Comparison of ENCODE assay signal across 8 cellular contexts in the genomic region with DNA sequence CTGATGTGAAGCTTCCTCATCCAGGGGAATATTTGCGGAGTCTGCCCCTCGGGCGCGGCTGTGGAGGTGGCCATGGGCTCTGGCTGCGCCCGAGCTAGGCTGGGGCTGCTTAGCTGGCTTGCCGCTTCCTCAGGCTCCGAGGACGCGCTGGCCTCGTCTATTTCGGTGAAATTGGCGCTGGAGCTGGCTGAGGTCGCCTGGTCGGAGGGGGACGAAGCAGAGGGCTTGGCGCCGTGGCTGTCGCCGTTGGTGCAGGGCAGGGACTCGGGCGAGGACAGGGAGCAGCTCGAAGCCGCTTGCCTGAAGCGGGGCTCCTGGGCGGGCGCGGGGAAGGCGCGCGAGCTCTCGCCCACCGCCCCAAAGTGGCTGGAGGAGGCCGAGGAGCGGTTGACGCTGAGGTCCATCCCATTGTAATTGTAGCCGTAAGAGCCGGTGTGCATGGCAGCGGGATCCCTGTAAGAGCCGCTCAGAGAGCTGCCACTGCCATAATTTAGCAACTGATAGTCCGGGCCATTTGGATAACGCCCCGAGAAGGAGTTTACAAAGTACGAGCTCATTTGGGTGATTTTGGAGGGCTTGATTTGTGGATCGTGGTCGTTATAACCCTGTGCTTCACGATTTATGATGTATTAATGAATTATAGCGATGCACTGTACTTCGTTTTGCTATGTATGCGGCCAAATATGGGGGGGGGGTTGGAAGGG. TPM values are rescaled to one million over a fixed set of nuclear protein-coding genes. Genes with fewer than 3 reads are reported as not detected.
DNase-seq lines count a peak whose midpoint lies in the region; ATAC-seq and TF ChIP-seq lines count a peak whose summit lies in the region.

A gene (minus strand): TSS at position 654 of the 704 bp plus-strand sequence. CDS start 97 bp downstream, at position 557.

- CTCF ChIA-PET in T-cell (lab: Charles Lee): interaction anchor here (0.5 to 3.1 kb wide), 44 partner anchors 12 to 568 kb away, joined by 3 to 63 read pairs (median 4); a partner anchor contains a TSS

- POLR2A ChIA-PET in T-cell (lab: Charles Lee): interaction anchor here (0.6 to 1.6 kb wide), 5 partner anchors 241 to 1753 kb away, joined by 3 to 5 read pairs (median 3); no protein-coding TSS in a partner anchor

- no peak within 1 kb of the TSS for H3K27ac Mint-ChIP-seq in T-cell
- no peak within 1 kb of the TSS for H3K27ac Mint-ChIP-seq in stimulated activated memory B cell treated with anti-CD40 and anti-IgM and Interleukin-4, amounts not matched to agents 10 μg/mL and 1 μg/mL and 100 μg/mL, for 72 hours

- DNase-seq in NCI-H510A (lab: John Stamatoyannopoulos, UW): peak; percentile 57
- no peak for DNase-seq in NCI-H510A treated with DMSO at 0.1 percent for 48 hours (lab: John Stamatoyannopoulos, UW)
- peak in 1 of 34 experiments; percentile 32 for DNase-seq in T-cell
- no peak for DNase-seq in left ventricle myocardium inferior
- DNase-seq in SW 1271 (lab: John Stamatoyannopoulos, UW): no peak
- no peak for DNase-seq in hippocampal formation (lab: John Stamatoyannopoulos, UW)

- H3K4me3 Mint-ChIP-seq in T-cell: peak within 1 kb of the TSS; percentile 70 to 82 (median 76)
- H3K4me3 Mint-ChIP-seq in stimulated activated memory B cell treated with anti-CD40 and anti-IgM and Interleukin-4, amounts not matched to agents 10 μg/mL and 1 μg/mL and 100 μg/mL, for 72 hours: peak within 1 kb of the TSS; percentile 35

- intact Hi-C loops in left ventricle myocardium inferior (cut with micrococcal nuclease): no loop called here

- peak in 3 of 4 experiments; percentile 21 to 37 (median 31) for ATAC-seq in T-cell (replicated peaks in 1 of 4)
- no peak for ATAC-seq in stimulated activated memory B cell treated with anti-CD40 and anti-IgM and Interleukin-4, amounts not matched to agents 10 μg/mL and 1 μg/mL and 100 μg/mL, for 72 hours
- ATAC-seq in GM21619 (IDR thresholded peaks at IDR 0.05; ENCODE audit: unreplicated experiment): no peak

- H3K4me3 ChIP-seq in left ventricle myocardium inferior: peak within 1 kb of the TSS; percentile 53

- no peaks in the 10 kb centered on the region for H3K9me3 ChIP-seq in left ventricle myocardium inferior (replicated peaks)

- H3K27ac ChIP-seq in left ventricle myocardium inferior (replicated peaks): no peak within 1 kb of the TSS

- H3K36me3 ChIP-seq in left ventricle myocardium inferior: no peaks in the 10 kb centered on the region

- H3K36me3 Mint-ChIP-seq in T-cell: no peaks in the 10 kb centered on the region
- no peaks in the 10 kb centered on the region for H3K36me3 Mint-ChIP-seq in stimulated activated memory B cell treated with anti-CD40 and anti-IgM and Interleukin-4, amounts not matched to agents 10 μg/mL and 1 μg/mL and 100 μg/mL, for 72 hours

- H3K4me1 ChIP-seq in left ventricle myocardium inferior: peaks cover 36% of the 10 kb centered on the region

- H3K27me3 Mint-ChIP-seq in T-cell: peaks cover 87 to 88% of the 10 kb centered on the region in 2 donors
- H3K27me3 Mint-ChIP-seq in stimulated activated memory B cell treated with anti-CD40 and anti-IgM and Interleukin-4, amounts not matched to agents 10 μg/mL and 1 μg/mL and 100 μg/mL, for 72 hours: peaks cover 100% of the 10 kb centered on the region

- no peak for TF ChIP-seq CTCF in left ventricle myocardium inferior (IDR thresholded peaks at IDR 0.05; ENCODE audit: borderline replicate concordance)

- H3K4me1 Mint-ChIP-seq in T-cell: peaks cover 41 to 46% (median 43%) of the 10 kb centered on the region in 3 donors
- peaks cover 41% of the 10 kb centered on the region for H3K4me1 Mint-ChIP-seq in stimulated activated memory B cell treated with anti-CD40 and anti-IgM and Interleukin-4, amounts not matched to agents 10 μg/mL and 1 μg/mL and 100 μg/mL, for 72 hours

- H3K9me3 Mint-ChIP-seq in T-cell: no peaks in the 10 kb centered on the region
- H3K9me3 Mint-ChIP-seq in stimulated activated memory B cell treated with anti-CD40 and anti-IgM and Interleukin-4, amounts not matched to agents 10 μg/mL and 1 μg/mL and 100 μg/mL, for 72 hours: no peaks in the 10 kb centered on the region

- H3K27me3 ChIP-seq in left ventricle myocardium inferior (ENCODE audit: low read depth): peaks cover 100% of the 10 kb centered on the region

RNA-seq across cellular contexts. Expression of the gene that starts here (rescaled TPM):
- total RNA-seq in T-cell (not detected), left ventricle myocardium inferior (not detected)

Comparison
In these comparisons a context has a peak if more than half of its experiments do, and no peak if none do; other contexts are left out.
1. Peak in ATAC-seq in T-cell; RNA of the gene not detected or under 1 TPM.